8 cellular contexts compared by ENCODE assay signal in the genomic region with DNA sequence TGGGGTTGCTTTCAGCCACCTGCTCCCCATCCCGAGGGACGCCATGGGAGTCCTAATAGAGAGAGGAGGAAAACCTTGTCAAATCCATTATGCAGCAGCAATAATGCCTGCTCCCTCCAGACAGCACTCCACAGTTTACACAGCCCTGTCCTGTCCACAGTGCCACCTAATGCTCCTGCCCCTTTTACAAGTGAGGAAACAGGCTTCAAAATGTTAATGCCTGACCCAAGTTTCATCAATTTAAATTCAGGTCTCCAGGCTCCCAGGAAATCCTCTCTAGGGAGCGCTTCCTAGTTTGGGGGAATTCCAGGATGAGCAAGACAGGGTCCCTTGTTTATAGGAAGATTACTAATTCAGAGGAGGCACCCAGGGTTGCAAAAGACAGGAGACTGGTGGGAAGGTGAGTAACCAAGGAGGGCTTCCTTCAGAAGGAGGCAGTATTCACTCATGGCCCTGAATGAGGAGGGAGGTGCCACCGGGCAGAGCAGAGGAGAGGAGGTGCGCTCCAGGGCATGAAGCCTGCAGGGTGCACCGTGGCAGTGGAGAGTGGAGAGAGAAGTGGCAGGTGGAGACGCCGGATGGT. TPM values are rescaled to one million over a fixed set of nuclear protein-coding genes. Genes with fewer than 3 reads are reported as not detected.
DNase-seq lines count a peak whose midpoint lies in the region; ATAC-seq and TF ChIP-seq lines count a peak whose summit lies in the region.

No MANE protein-coding gene starts in this region.

- BruUV-seq in MCF 10A (replicated peaks; lab: Mats Ljungman, UMichigan): no TSS peak

- H3K27me3 ChIP-seq in breast epithelium (no peaks in the 10 kb centered on the region), upper lobe of right lung (peaks cover 9% of the 10 kb centered on the region)

- CTCF ChIA-PET in MCF 10A (lab: Yijun Ruan, JAX): no interaction called here

- H3K4me1 ChIP-seq in breast epithelium: no peaks in the 10 kb centered on the region
- H3K4me1 ChIP-seq in upper lobe of right lung: peaks cover 15% of the 10 kb centered on the region

- H3K27ac Mint-ChIP-seq in MCF 10A (ENCODE audit: low read depth, unreplicated experiment) (peak overlapping the region; percentile 20), glutamatergic neuron (ENCODE audit: unreplicated experiment) (peak overlapping the region; percentile 96)

- H3K27me3 Mint-ChIP-seq in MCF 10A (ENCODE audit: insufficient read depth, unreplicated experiment): no peaks in the 10 kb centered on the region
- peaks cover 11% of the 10 kb centered on the region for H3K27me3 Mint-ChIP-seq in glutamatergic neuron (ENCODE audit: unreplicated experiment)

- no peaks in the 10 kb centered on the region for H3K9me3 ChIP-seq in breast epithelium
- H3K9me3 ChIP-seq in upper lobe of right lung: no peaks in the 10 kb centered on the region

- H3K4me3 ChIP-seq in breast epithelium: peak overlapping the region in 1 of 3 donors; percentile 79
- H3K4me3 ChIP-seq in upper lobe of right lung: no peak overlapping the region

- TF ChIP-seq POLR2A in breast epithelium (IDR thresholded peaks at IDR 0.05): no peak

- ATAC-seq in upper lobe of right lung (peak; percentile 3), HG02870 (IDR thresholded peaks at IDR 0.05; ENCODE audit: unreplicated experiment) (no peak)

- intact Hi-C loops in MCF 10A (cut with micrococcal nuclease): no loop called here
- intact Hi-C loops in breast epithelium (cut with DNase I; ENCODE audit: low total_unique reads): no loop called here
- intact Hi-C loops in upper lobe of right lung (cut with DNase I): no loop called here

- H3K27ac ChIP-seq in breast epithelium: no peak overlapping the region
- no peak overlapping the region for H3K27ac ChIP-seq in upper lobe of right lung

- H3K9me3 Mint-ChIP-seq in MCF 10A (ENCODE audit: unreplicated experiment) (no peaks in the 10 kb centered on the region), glutamatergic neuron (ENCODE audit: unreplicated experiment) (peaks cover 13% of the 10 kb centered on the region)

- H3K36me3 Mint-ChIP-seq in MCF 10A (ENCODE audit: insufficient read depth, unreplicated experiment): peaks cover 8% of the 10 kb centered on the region
- H3K36me3 Mint-ChIP-seq in glutamatergic neuron (ENCODE audit: unreplicated experiment): peaks cover 8% of the 10 kb centered on the region

- H3K4me3 Mint-ChIP-seq in MCF 10A (ENCODE audit: unreplicated experiment): peak overlapping the region; percentile 79
- H3K4me3 Mint-ChIP-seq in glutamatergic neuron (ENCODE audit: unreplicated experiment): peak overlapping the region; percentile 98

- POLR2A ChIA-PET in MCF 10A (lab: Yijun Ruan, JAX): interaction anchor here (2.5 kb wide), 1 partner anchor 9 kb away, joined by 9 read pairs; no protein-coding TSS in a partner anchor

- peak; percentile 85 for DNase-seq in MCF 10A (ENCODE audit: unreplicated experiment)
- DNase-seq in breast epithelium (ENCODE audit: low spot score in 2 of 2): no peak
- peak; percentile 49 for DNase-seq in RKO (ENCODE audit: low spot score)
- peak; percentile 92 for DNase-seq in glutamatergic neuron
- no peak for DNase-seq in upper lobe of right lung
- DNase-seq in activated CD4-positive, alpha-beta T cell treated with anti-CD3 and anti-CD28 coated beads, Interleukin-2, amount 50 U/mL, for 4 hours: no peak
- no peak for DNase-seq in HUDEP-2 (lab: John Stamatoyannopoulos, UW; ENCODE audit: unreplicated experiment in 76 of 76)

- peaks cover 13% of the 10 kb centered on the region for H3K4me1 Mint-ChIP-seq in MCF 10A (ENCODE audit: insufficient read depth, unreplicated experiment)
- peaks cover 24% of the 10 kb centered on the region for H3K4me1 Mint-ChIP-seq in glutamatergic neuron (ENCODE audit: low read depth, unreplicated experiment)

- TF ChIP-seq CTCF in MCF 10A (IDR thresholded peaks at IDR 0.05; ENCODE audit: unreplicated experiment): no peak
- no peak for TF ChIP-seq CTCF in breast epithelium (IDR thresholded peaks at IDR 0.05)
- no peak for TF ChIP-seq CTCF in glutamatergic neuron (IDR thresholded peaks at IDR 0.05; ENCODE audit: partially characterized antibody, unreplicated experiment)
- no peak for TF ChIP-seq CTCF in upper lobe of right lung (IDR thresholded peaks at IDR 0.05)

- H3K36me3 ChIP-seq in breast epithelium (peaks cover 15% of the 10 kb centered on the region), upper lobe of right lung (peaks cover 26% of the 10 kb centered on the region)

RNA-seq across cellular contexts. Expression of gene TMEM132A, which starts 1.5 kb away (rescaled TPM):
- 20.5 and 22.5 TPM in 2 replicates for total RNA-seq in MCF 10A (2022)
- total RNA-seq in breast epithelium: 10 to 100 TPM in 1 of 3 donors, 1 to 10 TPM in 2; 2.9 to 11.0 (median 8.5) TPM
- total RNA-seq in glutamatergic neuron (ENCODE audit: unreplicated experiment): 664 TPM
- total RNA-seq in upper lobe of right lung: 18.4 TPM

RNA-seq across cellular contexts. Expression of gene TMEM109, which starts 11.8 kb away (rescaled TPM):
- total RNA-seq in MCF 10A (2022) (39.5 and 45.8 TPM in 2 replicates), breast epithelium (100 to 1,000 TPM in 1 of 3 donors, 10 to 100 TPM in 2; 77.6 to 112 (median 77.7) TPM), glutamatergic neuron (ENCODE audit: unreplicated experiment) (4.0 TPM), upper lobe of right lung (156 TPM)

RNA-seq across cellular contexts. Expression of gene PRPF19, which starts 19.4 kb away (rescaled TPM):
- 99.0 and 115 TPM in 2 replicates for total RNA-seq in MCF 10A (2022)
- 10 to 100 TPM; 56.0 to 82.7 (median 81.3) TPM for total RNA-seq in breast epithelium
- 74.4 TPM for total RNA-seq in glutamatergic neuron (ENCODE audit: unreplicated experiment)
- total RNA-seq in upper lobe of right lung: 59.8 TPM

RNA-seq across cellular contexts. Expression of gene SLC15A3, which starts 26.2 kb away (rescaled TPM):
- total RNA-seq in MCF 10A (2022): not detected in 2 replicates
- total RNA-seq in breast epithelium: 10 to 100 TPM in 2 of 3 donors, 1 to 10 TPM in 1; 8.8 to 23.2 (median 20.8) TPM
- 4.4 TPM for total RNA-seq in glutamatergic neuron (ENCODE audit: unreplicated experiment)
- 139 TPM for total RNA-seq in upper lobe of right lung

RNA-seq across cellular contexts. Expression of gene CD6, which starts 45.7 kb away (rescaled TPM):
- not detected in 2 replicates for total RNA-seq in MCF 10A (2022)
- total RNA-seq in breast epithelium: 1 to 10 TPM in 1 of 3 donors, under 1 TPM in 2; 0.80 to 1.9 (median 0.98) TPM
- total RNA-seq in glutamatergic neuron (ENCODE audit: unreplicated experiment): not detected
- 3.9 TPM for total RNA-seq in upper lobe of right lung

Comparison
In these comparisons a context has a peak if more than half of its experiments do, and no peak if none do; other contexts are left out.
1. DNase-seq: peak in MCF 10A (single experiment), RKO (single experiment) and glutamatergic neuron (single experiment); none in breast epithelium (0 of 2), upper lobe of right lung (single experiment), activated CD4-positive, alpha-beta T cell treated with anti-CD3 and anti-CD28 coated beads, Interleukin-2, amount 50 U/mL, for 4 hours (0 of 2) and HUDEP-2 (0 of 76).
2. RNA of gene TMEM132A, which starts 1.5 kb away (total RNA-seq): 664 TPM in glutamatergic neuron (single experiment); 20.5 to 22.5 TPM in MCF 10A, 18.4 TPM in upper lobe of right lung (single experiment) and 2.9 to 11.0 TPM in breast epithelium; every median in the first group is over 10 times any median in the second.